In the genomic region with DNA sequence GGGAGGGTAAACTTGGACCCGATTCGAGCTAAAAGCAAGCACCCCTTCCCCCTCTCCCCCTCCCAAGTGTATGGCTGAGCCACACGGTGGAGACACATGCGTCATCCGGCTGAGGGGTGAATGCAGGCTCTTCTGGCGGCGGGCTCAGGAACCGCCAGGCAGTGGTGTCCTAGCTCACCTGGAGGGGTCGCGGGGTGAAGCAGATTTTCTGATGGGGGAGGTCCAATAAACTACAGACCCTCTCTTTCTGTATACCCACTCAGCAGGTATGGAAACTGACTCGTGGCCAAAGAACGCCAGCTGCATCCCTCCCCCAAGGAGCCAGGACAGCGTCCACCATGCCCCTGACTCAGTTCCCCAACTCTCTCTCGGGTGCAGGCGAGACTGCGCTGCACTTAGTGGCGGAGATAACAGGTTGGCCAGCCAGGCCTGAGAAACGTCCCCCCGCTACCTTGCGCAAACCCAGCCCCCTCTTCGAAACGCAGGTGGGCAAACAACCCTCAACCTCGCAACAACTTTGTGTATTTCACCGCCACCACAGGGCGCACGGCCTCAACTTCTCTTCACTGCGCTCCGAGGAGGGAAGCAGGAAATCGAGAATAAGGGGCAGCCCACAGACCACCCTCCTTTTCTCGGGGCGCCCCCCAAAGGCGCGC, we compare ENCODE assay signal across 8 cellular contexts. TPM values are rescaled to one million over a fixed set of nuclear protein-coding genes. Genes with fewer than 3 reads are reported as not detected.
DNase-seq lines count a peak whose midpoint lies in the region; ATAC-seq and TF ChIP-seq lines count a peak whose summit lies in the region.

No MANE protein-coding gene starts in this region.

- H3K36me3 Mint-ChIP-seq in nephron progenitor cell (ENCODE audit: low read depth), result peaks cover 8% of the 10 kb centered on the region

- H3K9me3 Mint-ChIP-seq in nephron progenitor cell, result no peaks in the 10 kb centered on the region

- H3K27ac Mint-ChIP-seq in nephron progenitor cell, result no peak overlapping the region

- no peak for TF ChIP-seq CTCF in nephron progenitor cell (IDR thresholded peaks at IDR 0.05)

- H3K27me3 Mint-ChIP-seq in nephron progenitor cell (ENCODE audit: low read depth, poor library complexity), result peaks cover 7% of the 10 kb centered on the region

- intact Hi-C loops in Right ventricle myocardium inferior (cut with DNase I), result loop anchor here (5.0 kb wide), 6 partner anchors 50 to 160 kb away; no protein-coding TSS in a partner anchor
- intact Hi-C loops in cardiac septum (cut with DNase I), result loop anchor here (5.0 kb wide), 4 partner anchors 80 to 145 kb away; no protein-coding TSS in a partner anchor

- no peak for DNase-seq in Right ventricle myocardium inferior (ENCODE audit: missing footprints)
- no peak for DNase-seq in cardiac septum (ENCODE audit: low spot score)
- DNase-seq in SW 1271 (lab: John Stamatoyannopoulos, UW), result peak; percentile 9 to 16
- DNase-seq in fibroblast of peridontal ligament (ENCODE audit: extremely low read depth), result peak; percentile 65
- DNase-seq in nephron progenitor cell, result peak; percentile 39
- DNase-seq in stimulated activated CD4-positive, alpha-beta T cell treated with anti-CD3 and anti-CD28 coated beads, Interleukin-1b, Interleukin-23, amount 100 ng/mL, for 48 hours, result no peak

- ATAC-seq in Right ventricle myocardium inferior, result peak; percentile 37
- ATAC-seq in GM18868 (IDR thresholded peaks at IDR 0.05; ENCODE audit: unreplicated experiment), result no peak
- no peak for ATAC-seq in GM18873 (IDR thresholded peaks at IDR 0.05; ENCODE audit: low FRiP score, unreplicated experiment)

- peak overlapping the region; percentile 98 for H3K4me3 Mint-ChIP-seq in nephron progenitor cell

- H3K4me1 Mint-ChIP-seq in nephron progenitor cell, result peaks cover 53% of the 10 kb centered on the region

RNA-seq across cellular contexts. Expression of a gene that starts 1.3 kb away (rescaled TPM):
- total RNA-seq in Right ventricle myocardium inferior, result 33.1 TPM
- 69.4 TPM for total RNA-seq in cardiac septum

Comparison
In these comparisons a context has a peak if more than half of its experiments do, and no peak if none do; other contexts are left out.
1. DNase-seq: peak in SW 1271 (2 of 2), fibroblast of peridontal ligament (single experiment) and nephron progenitor cell (single experiment); none in Right ventricle myocardium inferior (single experiment), cardiac septum (single experiment) and stimulated activated CD4-positive, alpha-beta T cell treated with anti-CD3 and anti-CD28 coated beads, Interleukin-1b, Interleukin-23, amount 100 ng/mL, for 48 hours (single experiment).